ENCODE assay signal across 9 cellular contexts in genomic region chr3:197428117-197428761, GRCh38.
DNase-seq lines count a peak whose midpoint lies in the region; ATAC-seq, FAIRE-seq and TF ChIP-seq lines count a peak whose summit lies in the region.
"Had no signal": no experiment of that assay in that cellular context is flagged by ENCODE, and none has a peak within 500 bp of the region (broad histone marks: within the 10 kb centered on the region; RNA-seq: fewer than 3 reads in every experiment).

No MANE protein-coding gene starts in this region.

- H3K27me3 Mint-ChIP-seq in activated naive CD4-positive, alpha-beta T cell treated with anti-CD3 and anti-CD28 coated beads, Interleukin-2, amount 10 ng/mL, durations not matched to agents 7 days and 5 days: peaks cover 66% of the 10 kb centered on the region

- peak; percentile 58 for FAIRE-seq in keratinocyte (lab: Jason Lieb, UNC)

- no peaks in the 10 kb centered on the region for H3K9me2 ChIP-seq in Loucy (replicated peaks; ENCODE audit: low read depth, low read length)

- H3K9me3 ChIP-seq in Loucy (ENCODE audit: insufficient read depth, low read depth, low read length) (no peaks in the 10 kb centered on the region), keratinocyte (ENCODE audit: control insufficient read depth, low read depth, low read length) (no peaks in the 10 kb centered on the region)
- H3K9me3 ChIP-seq: upper lobe of left lung had no signal

- H3K27ac Mint-ChIP-seq in activated naive CD4-positive, alpha-beta T cell treated with anti-CD3 and anti-CD28 coated beads, Interleukin-2, amount 10 ng/mL, durations not matched to agents 7 days and 5 days: peak overlapping the region; percentile 73
- H3K27ac Mint-ChIP-seq in stimulated activated effector memory CD8-positive, alpha-beta T cell treated with anti-CD3 and anti-CD28 coated beads, Interleukin-12 subunit alpha, Interleukin-12 subunit beta, amount 100 ng/mL, for 72 hours: peak overlapping the region; percentile 70

- H3K9me3 Mint-ChIP-seq in activated naive CD4-positive, alpha-beta T cell treated with anti-CD3 and anti-CD28 coated beads, Interleukin-2, amount 10 ng/mL, durations not matched to agents 7 days and 5 days: no peaks in the 10 kb centered on the region
- no peaks in the 10 kb centered on the region for H3K9me3 Mint-ChIP-seq in stimulated activated effector memory CD8-positive, alpha-beta T cell treated with anti-CD3 and anti-CD28 coated beads, Interleukin-12 subunit alpha, Interleukin-12 subunit beta, amount 100 ng/mL, for 72 hours

- peak; percentile 93 for ATAC-seq in stimulated activated effector memory CD8-positive, alpha-beta T cell treated with anti-CD3 and anti-CD28 coated beads, Interleukin-12 subunit alpha, Interleukin-12 subunit beta, amount 100 ng/mL, for 72 hours

- peak; percentile 55 for DNase-seq in 8988T
- peak; percentile 76 for DNase-seq in activated naive CD4-positive, alpha-beta T cell treated with anti-CD3 and anti-CD28 coated beads, Interleukin-2, amount 10 ng/mL, durations not matched to agents 7 days and 5 days
- DNase-seq in keratinocyte (ENCODE audit: low read depth, low spot score): no peak
- DNase-seq in stimulated activated effector memory CD8-positive, alpha-beta T cell treated with anti-CD3 and anti-CD28 coated beads, Interleukin-12 subunit alpha, Interleukin-12 subunit beta, amount 100 ng/mL, for 72 hours (ENCODE audit: low spot score in 2 of 2): peak; percentile 7 to 56
- no peak for DNase-seq in putamen (ENCODE audit: low spot score)
- DNase-seq in SW 1271 (lab: John Stamatoyannopoulos, UW): no peak
- DNase-seq in NCI-H345 treated with DMSO at 0.1 percent for 48 hours (lab: John Stamatoyannopoulos, UW; ENCODE audit: unreplicated experiment): no peak
- DNase-seq: upper lobe of left lung had no signal

- H3K27ac ChIP-seq in keratinocyte (ENCODE audit: control insufficient read depth, insufficient read depth, low read length): no peak overlapping the region
- H3K27ac ChIP-seq: upper lobe of left lung had no signal

- CTCF ChIA-PET in activated naive CD4-positive, alpha-beta T cell treated with anti-CD3 and anti-CD28 coated beads, Interleukin-2, amount 10 ng/mL, durations not matched to agents 7 days and 5 days (lab: Charles Lee): interaction anchor here (2.1 kb wide), 1 partner anchor 26 kb away, joined by 7 read pairs; no protein-coding TSS in a partner anchor

- H3K9ac ChIP-seq in Loucy (ENCODE audit: low read depth, low read length, poor library complexity, severe bottlenecking): no peak overlapping the region
- no peak overlapping the region for H3K9ac ChIP-seq in keratinocyte (ENCODE audit: control insufficient read depth, extremely low read depth, insufficient read depth, low read length)

- H3K79me2 ChIP-seq in Loucy (ENCODE audit: insufficient read depth, low read length) (no peaks in the 10 kb centered on the region), keratinocyte (ENCODE audit: control insufficient read depth, insufficient read depth, low read length) (no peaks in the 10 kb centered on the region)

- no peaks in the 10 kb centered on the region for H3K36me3 Mint-ChIP-seq in activated naive CD4-positive, alpha-beta T cell treated with anti-CD3 and anti-CD28 coated beads, Interleukin-2, amount 10 ng/mL, durations not matched to agents 7 days and 5 days
- no peaks in the 10 kb centered on the region for H3K36me3 Mint-ChIP-seq in stimulated activated effector memory CD8-positive, alpha-beta T cell treated with anti-CD3 and anti-CD28 coated beads, Interleukin-12 subunit alpha, Interleukin-12 subunit beta, amount 100 ng/mL, for 72 hours

- peaks cover 22% of the 10 kb centered on the region for H3K4me1 ChIP-seq in Loucy (ENCODE audit: insufficient read depth, low read length, poor library complexity, severe bottlenecking)
- H3K4me1 ChIP-seq in keratinocyte (ENCODE audit: control insufficient read depth, extremely low read depth, insufficient read depth, low read length): peaks cover 8% of the 10 kb centered on the region
- H3K4me1 ChIP-seq: upper lobe of left lung had no signal

- dilution Hi-C loops in keratinocyte (cut with MboI; ENCODE audit: extremely low pct_ligation_motif_present, low sequenced_read_pairs): no loop called here

- H3K36me3 ChIP-seq in Loucy (ENCODE audit: insufficient read depth, low read length): no peaks in the 10 kb centered on the region
- no peaks in the 10 kb centered on the region for H3K36me3 ChIP-seq in keratinocyte (ENCODE audit: control insufficient read depth in 2 of 2, extremely low read depth in 1 of 2, insufficient read depth in 2 of 2, low read length in 2 of 2)
- H3K36me3 ChIP-seq: upper lobe of left lung had no signal

- H2AFZ ChIP-seq in Loucy (ENCODE audit: low read length) (peak overlapping the region; percentile 74), keratinocyte (ENCODE audit: control insufficient read depth, low read length) (peak overlapping the region; percentile 68)

- TF ChIP-seq CTCF in Loucy (conservative IDR thresholded peaks at IDR 0.05; ENCODE audit: low read length) (no peak), keratinocyte (optimal IDR thresholded peaks at IDR 0.05 in 1 of 3, IDR thresholded peaks at IDR 0.05 in 1 of 3, conservative IDR thresholded peaks at IDR 0.05 in 1 of 3; ENCODE audit: extremely low read depth in 1 of 3, insufficient read depth in 2 of 3, low read length in 3 of 3) (no peak)

- peak overlapping the region; percentile 55 for H3K4me3 Mint-ChIP-seq in activated naive CD4-positive, alpha-beta T cell treated with anti-CD3 and anti-CD28 coated beads, Interleukin-2, amount 10 ng/mL, durations not matched to agents 7 days and 5 days
- H3K4me3 Mint-ChIP-seq in stimulated activated effector memory CD8-positive, alpha-beta T cell treated with anti-CD3 and anti-CD28 coated beads, Interleukin-12 subunit alpha, Interleukin-12 subunit beta, amount 100 ng/mL, for 72 hours: peak overlapping the region; percentile 46

- no peaks in the 10 kb centered on the region for H3K9me1 ChIP-seq in keratinocyte (ENCODE audit: control insufficient read depth, extremely low read depth, insufficient read depth, low read length)

- H4K20me1 ChIP-seq in Loucy (ENCODE audit: insufficient read depth, low read length, poor library complexity, severe bottlenecking): no peaks in the 10 kb centered on the region
- no peaks in the 10 kb centered on the region for H4K20me1 ChIP-seq in keratinocyte (ENCODE audit: control insufficient read depth, extremely low read depth, insufficient read depth, low read length)

- H3K27me3 ChIP-seq in Loucy (ENCODE audit: insufficient read depth, low read length, poor library complexity, severe bottlenecking) (no peaks in the 10 kb centered on the region), keratinocyte (ENCODE audit: control insufficient read depth, extremely low read depth, insufficient read depth, low read length) (peaks cover 2% of the 10 kb centered on the region)
- H3K27me3 ChIP-seq: upper lobe of left lung had no signal

- no peaks in the 10 kb centered on the region for H3F3A ChIP-seq in Loucy (ENCODE audit: low read depth)

- H3K4me3 ChIP-seq in Loucy (ENCODE audit: low read length, poor library complexity, severe bottlenecking): peak overlapping the region; percentile 48
- no peak overlapping the region for H3K4me3 ChIP-seq in keratinocyte (ENCODE audit: control insufficient read depth in 2 of 3, extremely low read depth in 1 of 3, insufficient read depth in 2 of 3, low read depth in 1 of 3, low read length in 3 of 3)
- H3K4me3 ChIP-seq: upper lobe of left lung had no signal

- H3K4me1 Mint-ChIP-seq in activated naive CD4-positive, alpha-beta T cell treated with anti-CD3 and anti-CD28 coated beads, Interleukin-2, amount 10 ng/mL, durations not matched to agents 7 days and 5 days: peaks cover 33% of the 10 kb centered on the region
- peaks cover 23% of the 10 kb centered on the region for H3K4me1 Mint-ChIP-seq in stimulated activated effector memory CD8-positive, alpha-beta T cell treated with anti-CD3 and anti-CD28 coated beads, Interleukin-12 subunit alpha, Interleukin-12 subunit beta, amount 100 ng/mL, for 72 hours

- peak overlapping the region; percentile 57 for H3K4me2 ChIP-seq in Loucy (ENCODE audit: low read depth, low read length, poor library complexity, severe bottlenecking)
- H3K4me2 ChIP-seq in keratinocyte (ENCODE audit: control insufficient read depth, extremely low read depth, insufficient read depth, low read depth, low read length): peak overlapping the region; percentile 50

Comparison
In these comparisons a context has a peak if more than half of its experiments do, and no peak if none do; other contexts are left out.
1. DNase-seq: peak in 8988T (single experiment), activated naive CD4-positive, alpha-beta T cell treated with anti-CD3 and anti-CD28 coated beads, Interleukin-2, amount 10 ng/mL, durations not matched to agents 7 days and 5 days (single experiment) and stimulated activated effector memory CD8-positive, alpha-beta T cell treated with anti-CD3 and anti-CD28 coated beads, Interleukin-12 subunit alpha, Interleukin-12 subunit beta, amount 100 ng/mL, for 72 hours (2 of 2); none in keratinocyte (single experiment), putamen (single experiment), SW 1271 (0 of 2) and NCI-H345 treated with DMSO at 0.1 percent for 48 hours (single experiment).